8 cellular contexts compared by ENCODE assay signal in the genomic region with DNA sequence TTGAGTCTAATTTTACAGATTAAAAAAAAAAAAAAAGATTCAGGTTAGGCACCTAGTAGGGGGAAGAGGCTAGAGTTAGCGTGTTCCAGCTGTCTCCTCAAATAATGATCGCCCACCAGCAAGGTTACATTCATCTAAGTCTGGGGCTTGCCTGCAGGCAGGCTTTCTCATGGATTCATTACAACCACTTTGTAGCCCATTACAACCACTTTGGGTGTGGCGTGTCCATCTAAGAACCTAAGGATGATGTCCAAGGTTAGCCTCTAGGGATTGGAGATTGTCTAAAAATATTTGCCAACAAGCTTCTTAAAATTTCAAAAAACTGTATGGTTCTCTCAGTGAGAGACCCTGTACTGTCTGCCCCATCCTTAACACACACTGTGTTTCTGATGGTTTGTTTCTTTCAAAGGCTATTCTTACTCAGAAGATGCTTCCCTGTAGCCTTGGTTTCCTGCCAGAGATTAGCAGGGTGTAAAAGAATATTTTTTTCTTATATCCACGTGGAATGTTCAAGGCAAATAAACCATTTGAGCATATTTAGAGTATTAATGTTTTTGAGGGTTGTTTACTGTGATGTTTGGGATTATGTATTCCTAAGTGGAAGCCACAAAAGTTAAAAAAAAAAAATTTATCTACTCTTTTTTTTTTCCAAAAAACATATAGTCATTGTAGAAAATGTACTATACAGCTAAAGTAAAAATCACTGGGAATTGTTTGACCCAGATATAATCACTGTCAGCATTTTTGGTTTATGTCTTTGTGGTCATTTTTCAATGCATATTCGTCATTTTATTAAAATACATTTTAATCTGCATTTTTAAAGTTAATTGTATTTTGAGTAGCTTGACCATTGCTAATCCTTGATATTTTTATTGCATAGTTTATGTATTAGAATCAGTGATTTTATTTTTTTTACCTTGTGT. TPM values are rescaled to one million over a fixed set of nuclear protein-coding genes. Genes with fewer than 3 reads are reported as not detected.
A peak's percentile ranks its signal among the peaks of the same experiment; 100 is the strongest.
DNase-seq lines count a peak whose midpoint lies in the region; ATAC-seq and TF ChIP-seq lines count a peak whose summit lies in the region.

No MANE protein-coding gene starts in this region.

- H3K4me3 ChIP-seq in gastroesophageal sphincter (peak overlapping the region; percentile 70 to 88), smooth muscle cell (peak overlapping the region; percentile 99)

- no peaks in the 10 kb centered on the region for H3K9me3 ChIP-seq in gastroesophageal sphincter
- H3K9me3 ChIP-seq in smooth muscle cell (replicated peaks; ENCODE audit: low read depth), result no peaks in the 10 kb centered on the region

- H3K4me3 Mint-ChIP-seq in T-cell, result peak overlapping the region; percentile 87 to 92 (median 89)

- H3K27ac ChIP-seq in gastroesophageal sphincter (peak overlapping the region; percentile 72 to 97 (median 96)), smooth muscle cell (ENCODE audit: low read depth) (peak overlapping the region; percentile 70)

- H3K27me3 ChIP-seq in gastroesophageal sphincter, result no peaks in the 10 kb centered on the region
- no peaks in the 10 kb centered on the region for H3K27me3 ChIP-seq in smooth muscle cell (ENCODE audit: low read depth)

- POLR2A ChIA-PET in T-cell (lab: Charles Lee), result interaction anchor here (0.5 to 0.6 kb wide), 4 partner anchors 13 to 1701 kb away, joined by 3 to 4 read pairs (median 3); no protein-coding TSS in a partner anchor

- ATAC-seq in T-cell (replicated peaks in 1 of 4) (no peak), gastroesophageal sphincter (no peak), HG02981 (IDR thresholded peaks at IDR 0.05; ENCODE audit: unreplicated experiment) (no peak)

- H3F3A ChIP-seq in smooth muscle cell (ENCODE audit: low read depth), result peaks cover 12% of the 10 kb centered on the region

- H3K36me3 ChIP-seq in gastroesophageal sphincter, result peaks cover 0 to 9% of the 10 kb centered on the region in 2 donors
- H3K36me3 ChIP-seq in smooth muscle cell (ENCODE audit: low read depth), result no peaks in the 10 kb centered on the region

- H2AFZ ChIP-seq in smooth muscle cell (ENCODE audit: low read depth), result no peak overlapping the region

- 12 to 20% methylated on average over 5 of the region's 5 CpGs for whole genome bisulfite sequencing in gastroesophageal sphincter (ENCODE audit: low coverage in 1 of 2), 2 donors
- 36% methylated on average over 5 of the region's 5 CpGs for WGBS in smooth muscle cell (ENCODE audit: low lambda C conversion rate)

- peak overlapping the region; percentile 88 for H3K9ac ChIP-seq in smooth muscle cell (ENCODE audit: low read depth)

- peaks cover 0 to 80% (median 13%) of the 10 kb centered on the region in 3 donors for H3K4me1 ChIP-seq in gastroesophageal sphincter
- H3K4me1 ChIP-seq in smooth muscle cell (ENCODE audit: low read depth), result peaks cover 16% of the 10 kb centered on the region

- peak; percentile 27 for DNase-seq in NCI-H2171 treated with DMSO at 0.1 percent for 48 hours (lab: John Stamatoyannopoulos, UW)
- no peak for DNase-seq in NCI-H2171 (lab: John Stamatoyannopoulos, UW)
- no peak for DNase-seq in T-cell
- no peak for DNase-seq in smooth muscle cell (lab: John Stamatoyannopoulos, UW; ENCODE audit: unreplicated experiment)
- DNase-seq in HuH-7 (ENCODE audit: low spot score), result no peak
- no peak for DNase-seq in 8988T

- H3K27me3 Mint-ChIP-seq in T-cell, result no peaks in the 10 kb centered on the region

- H3K4me2 ChIP-seq in smooth muscle cell, result peak overlapping the region; percentile 92

- peaks cover 51 to 58% (median 56%) of the 10 kb centered on the region in 3 donors for H3K4me1 Mint-ChIP-seq in T-cell

- no peaks in the 10 kb centered on the region for H3K9me3 Mint-ChIP-seq in T-cell

- no peak for TF ChIP-seq POLR2A in gastroesophageal sphincter (IDR thresholded peaks at IDR 0.05)

- H4K20me1 ChIP-seq in smooth muscle cell (ENCODE audit: low read depth), result peaks cover 58% of the 10 kb centered on the region

- H3K79me2 ChIP-seq in smooth muscle cell (ENCODE audit: low read depth), result peaks cover 66% of the 10 kb centered on the region

- peaks cover 11% of the 10 kb centered on the region for H3K36me3 Mint-ChIP-seq in T-cell

- H3K27ac Mint-ChIP-seq in T-cell, result peak overlapping the region; percentile 76 to 83

- TF ChIP-seq CTCF in gastroesophageal sphincter (IDR thresholded peaks at IDR 0.05) (no peak), smooth muscle cell (IDR thresholded peaks at IDR 0.05; ENCODE audit: borderline replicate concordance, insufficient read depth, poor library complexity, severe bottlenecking) (no peak)

- CTCF ChIA-PET in T-cell (lab: Charles Lee), result interaction anchor here (0.6 to 1.0 kb wide), 3 partner anchors 18 to 1733 kb away, joined by 3 to 5 read pairs (median 5); no protein-coding TSS in a partner anchor

- no peak for TF ChIP-seq EP300 in gastroesophageal sphincter (IDR thresholded peaks at IDR 0.05)

RNA-seq across cellular contexts. Expression of a gene that starts 1.7 kb away (rescaled TPM):
- total RNA-seq in T-cell, result 100 to 1,000 TPM; 271 to 310 (median 279) TPM
- total RNA-seq in gastroesophageal sphincter, result 1,000 to 10,000 TPM in 1 of 4 donors, 100 to 1,000 TPM in 3; 606 to 1,020 (median 666) TPM
- total RNA-seq in smooth muscle cell, result 399 and 408 TPM in 2 replicates
- 137 and 172 TPM in 2 replicates for polyA plus RNA-seq in smooth muscle cell
